In genomic region chr18:51666717-51667320, GRCh38 we compare ENCODE assay signal across 11 cellular contexts.
A peak's percentile ranks its signal among the peaks of the same experiment; 100 is the strongest.
DNase-seq lines count a peak whose midpoint lies in the region; ATAC-seq, FAIRE-seq and TF ChIP-seq lines count a peak whose summit lies in the region.
"Had no signal": no experiment of that assay in that cellular context is flagged by ENCODE, and none has a peak within 500 bp of the region (broad histone marks: within the 10 kb centered on the region; RNA-seq: fewer than 3 reads in every experiment).

No MANE protein-coding gene starts in this region.

- no peak for TF ChIP-seq POLR2A in GM12891 (IDR thresholded peaks at IDR 0.05; ENCODE audit: low read depth, low read length)

- H3K36me3 Mint-ChIP-seq in endodermal cell (ENCODE audit: low read depth) = peaks cover 9% of the 10 kb centered on the region
- H3K36me3 Mint-ChIP-seq: WTC11 had no signal

- H3K27me3 Mint-ChIP-seq in endodermal cell (ENCODE audit: insufficient read depth) = peaks cover 21% of the 10 kb centered on the region

- CTCF ChIA-PET in HEK293 (lab: Yijun Ruan, JAX) = interaction anchor here (0.6 to 3.4 kb wide), 6 partner anchors 14 to 1488 kb away, joined by 3 to 27 read pairs (median 4); no protein-coding TSS in a partner anchor

- POLR2A ChIA-PET in HEK293 (lab: Yijun Ruan, JAX) = no interaction called here

- DNase-seq in NCI-H748 (lab: John Stamatoyannopoulos, UW; ENCODE audit: unreplicated experiment) (peak; percentile 95), endodermal cell (no peak), putamen (ENCODE audit: low spot score) (peak; percentile 48), GM12891 (ENCODE audit: insufficient read length, low spot score) (no peak)
- no peak for DNase-seq in effector memory CD4-positive, alpha-beta T cell

- H3K9me3 ChIP-seq in HEK293 (ENCODE audit: control insufficient read depth, insufficient read depth, low read depth, low read length) = no peaks in the 10 kb centered on the region
- H3K9me3 ChIP-seq in endodermal cell (ENCODE audit: control insufficient read depth, low read length) = peaks cover 20% of the 10 kb centered on the region
- no peaks in the 10 kb centered on the region for H3K9me3 ChIP-seq in effector memory CD4-positive, alpha-beta T cell (ENCODE audit: control insufficient read depth, low read length)
- H3K9me3 ChIP-seq: neutrophil had no signal

- H3K27ac Mint-ChIP-seq in endodermal cell = no peak overlapping the region
- H3K27ac Mint-ChIP-seq: WTC11 had no signal

- H3K4me3 ChIP-seq in HEK293 (ENCODE audit: low read depth, low read length) = no peak overlapping the region
- H3K4me3 ChIP-seq in endodermal cell (ENCODE audit: low read length) = peak overlapping the region; percentile 44
- H3K4me3 ChIP-seq in effector memory CD4-positive, alpha-beta T cell (ENCODE audit: insufficient read depth, low read depth, low read length, poor library complexity, severe bottlenecking) = no peak overlapping the region

- no peak overlapping the region for H3K9ac ChIP-seq in endodermal cell (ENCODE audit: extremely low read depth, low read length, poor library complexity, severe bottlenecking)

- peaks cover 7% of the 10 kb centered on the region for H3K4me1 Mint-ChIP-seq in endodermal cell

- FAIRE-seq in GM12891 (lab: Jason Lieb, UNC) = no peak
- FAIRE-seq: G401.6 had no signal

- no peaks in the 10 kb centered on the region for H3K27me3 ChIP-seq in endodermal cell (ENCODE audit: control insufficient read depth, insufficient read depth, low read length, poor library complexity, severe bottlenecking)
- no peaks in the 10 kb centered on the region for H3K27me3 ChIP-seq in effector memory CD4-positive, alpha-beta T cell (replicated peaks; ENCODE audit: control insufficient read depth, insufficient read depth, low read length, poor library complexity, severe bottlenecking)
- H3K27me3 ChIP-seq: neutrophil had no signal

- H3K9me3 Mint-ChIP-seq in endodermal cell = peaks cover 24% of the 10 kb centered on the region
- H3K9me3 Mint-ChIP-seq: WTC11 had no signal

- H3K4me1 ChIP-seq in HEK293 (ENCODE audit: control insufficient read depth, insufficient read depth, low read length) (0 out of 2 replicates have a peak, but pooled peaks cover 2% of the 10 kb centered on the region), endodermal cell (ENCODE audit: control insufficient read depth, insufficient read depth, low read length) (no peaks in the 10 kb centered on the region)
- H3K4me1 ChIP-seq in effector memory CD4-positive, alpha-beta T cell (ENCODE audit: control insufficient read depth, insufficient read depth, low read length, poor library complexity, severe bottlenecking) = no peaks in the 10 kb centered on the region

- H3K36me3 ChIP-seq in HEK293 (ENCODE audit: control insufficient read depth in 2 of 2, insufficient read depth in 1 of 2, low read length in 2 of 2) (no peaks in the 10 kb centered on the region), endodermal cell (ENCODE audit: control insufficient read depth, insufficient read depth, low read length) (no peaks in the 10 kb centered on the region)
- H3K36me3 ChIP-seq in effector memory CD4-positive, alpha-beta T cell (ENCODE audit: control insufficient read depth, insufficient read depth, low read length) = no peaks in the 10 kb centered on the region
- H3K36me3 ChIP-seq: neutrophil had no signal

- no peak overlapping the region for H3K4me3 Mint-ChIP-seq in endodermal cell
- H3K4me3 Mint-ChIP-seq: WTC11 had no signal

- H3K27ac ChIP-seq in HEK293 (ENCODE audit: extremely low read depth, low read depth, low read length) (no peak overlapping the region), endodermal cell (ENCODE audit: low read depth, low read length) (peak overlapping the region; percentile 89)
- no peak overlapping the region for H3K27ac ChIP-seq in effector memory CD4-positive, alpha-beta T cell (ENCODE audit: insufficient read depth, low read length, poor library complexity, severe bottlenecking)
- H3K27ac ChIP-seq: neutrophil had no signal

- WGBS in endodermal cell (ENCODE audit: insufficient coverage in 1 of 2, insufficient read length in 1 of 2), 2 experiments = 60 to 86% methylated on average over 10 of the region's 10 CpGs

- TF ChIP-seq CTCF in HEK293 (tag by site-specific recombination; IDR thresholded peaks at IDR 0.05) (no peak), endodermal cell (conservative IDR thresholded peaks at IDR 0.05) (no peak)

- ATAC-seq in GM21515 (IDR thresholded peaks at IDR 0.05; ENCODE audit: unreplicated experiment) (no peak), HG03196 (IDR thresholded peaks at IDR 0.05; ENCODE audit: unreplicated experiment) (no peak)
- ATAC-seq: WTC11 had no signal

TF ChIP-seq in HEK293, 187 proteins besides CTCF, POLR2A, EP300 and RAD21:
- TF ChIP-seq GLIS1 (tag by site-specific recombination; IDR thresholded peaks at IDR 0.05) (peak; percentile 80), KLF16 (tag by site-specific recombination; IDR thresholded peaks at IDR 0.05) (no peak), ZNF530 (tag by site-specific recombination; IDR thresholded peaks at IDR 0.05; ENCODE audit: low read depth) (no peak), ZIC2 (tag by site-specific recombination; IDR thresholded peaks at IDR 0.05) (peak; percentile 57)

TF ChIP-seq in GM12891, 5 proteins besides CTCF, POLR2A, EP300 and RAD21:
- TF ChIP-seq SPI1 (IDR thresholded peaks at IDR 0.05; ENCODE audit: low read depth, low read length) (no peak), TAF1 (IDR thresholded peaks at IDR 0.05; ENCODE audit: low read depth, low read length) (no peak), PAX5 (IDR thresholded peaks at IDR 0.05; ENCODE audit: insufficient read depth, low read length, severe bottlenecking) (no peak), POLR2AphosphoS5 (IDR thresholded peaks at IDR 0.05; ENCODE audit: low read depth, low read length) (no peak), POU2F2 (IDR thresholded peaks at IDR 0.05; ENCODE audit: low read depth, low read length) (no peak)

Comparison
In these comparisons a context has a peak if more than half of its experiments do, and no peak if none do; other contexts are left out.
1. DNase-seq: peak in NCI-H748 (single experiment) and putamen (single experiment); none in endodermal cell (single experiment), GM12891 (single experiment) and effector memory CD4-positive, alpha-beta T cell (0 of 3).